Comparison of ENCODE assay signal across 3 cellular contexts in genomic region chr3:115110830-115111229, GRCh38.
A peak's percentile ranks its signal among the peaks of the same experiment; 100 is the strongest.
TF ChIP-seq lines count a peak whose summit lies in the region.

No MANE protein-coding gene starts in this region.

TF ChIP-seq in A549, 52 proteins besides CTCF, POLR2A, EP300 and RAD21:
- TF ChIP-seq BCL3 (IDR thresholded peaks at IDR 0.05) = no peak
- TF ChIP-seq HOXB13 (CRISPR knock-in tag; IDR thresholded peaks at IDR 0.05; ENCODE audit: low read depth) = no peak
- no peak for TF ChIP-seq HDAC2 (IDR thresholded peaks at IDR 0.05)
- TF ChIP-seq ZC3H11A (IDR thresholded peaks at IDR 0.05) = peak; percentile 41
- TF ChIP-seq FOSL2 (IDR thresholded peaks at IDR 0.05) = no peak
- no peak for TF ChIP-seq FOSL2 (CRISPR knock-in tag; IDR thresholded peaks at IDR 0.05)
- TF ChIP-seq HOXB5 (CRISPR knock-in tag; IDR thresholded peaks at IDR 0.05) = no peak

TF ChIP-seq in HEK293, 187 proteins besides CTCF, POLR2A, EP300 and RAD21 (continues in another document):
- TF ChIP-seq ZNF548 (tag by site-specific recombination; IDR thresholded peaks at IDR 0.05) (no peak), ZNF701 (tag by site-specific recombination; IDR thresholded peaks at IDR 0.05) (no peak), HIC1 (tag by site-specific recombination; IDR thresholded peaks at IDR 0.05) (no peak), ZNF132 (tag by site-specific recombination; IDR thresholded peaks at IDR 0.05; ENCODE audit: borderline replicate concordance) (no peak), ZNF140 (tag by site-specific recombination; IDR thresholded peaks at IDR 0.05) (peak; percentile 46; the same call in 1 of the 2 replicates), ATF2 (tag by site-specific recombination; IDR thresholded peaks at IDR 0.05; ENCODE audit: low read depth) (no peak), SP2 (tag by site-specific recombination; IDR thresholded peaks at IDR 0.05) (no peak), ZBTB6 (tag by site-specific recombination; IDR thresholded peaks at IDR 0.05) (no peak), GLIS1 (tag by site-specific recombination; IDR thresholded peaks at IDR 0.05) (no peak), ZBTB10 (tag by site-specific recombination; IDR thresholded peaks at IDR 0.05) (no peak), ZNF146 (tag by site-specific recombination; IDR thresholded peaks at IDR 0.05) (no peak), ZNF555 (tag by site-specific recombination; conservative IDR thresholded peaks at IDR 0.05) (peak; percentile 75), ZNF426 (tag by site-specific recombination; IDR thresholded peaks at IDR 0.05) (peak; percentile 74), ZNF621 (tag by site-specific recombination; IDR thresholded peaks at IDR 0.05) (no peak)

TF ChIP-seq in WTC11, 78 proteins besides CTCF, POLR2A, EP300 and RAD21:
- no peak for TF ChIP-seq TEAD4 (CRISPR knock-in tag; IDR thresholded peaks at IDR 0.05)
- TF ChIP-seq IRF1 (CRISPR knock-in tag; IDR thresholded peaks at IDR 0.05) = no peak
- TF ChIP-seq ZNF416 (CRISPR knock-in tag; IDR thresholded peaks at IDR 0.05) = no peak
- no peak for TF ChIP-seq ELF4 (CRISPR knock-in tag; IDR thresholded peaks at IDR 0.05; ENCODE audit: low read depth)
- TF ChIP-seq ERG (CRISPR knock-in tag; IDR thresholded peaks at IDR 0.05) = no peak
- peak; percentile 35; the same call in 1 of the 2 replicates for TF ChIP-seq HMGA2 (CRISPR knock-in tag; IDR thresholded peaks at IDR 0.05)
TF ChIP-seq in WTC11: peak in this region for 1.
